ENCODE assay signal across 16 cellular contexts in the genomic region with DNA sequence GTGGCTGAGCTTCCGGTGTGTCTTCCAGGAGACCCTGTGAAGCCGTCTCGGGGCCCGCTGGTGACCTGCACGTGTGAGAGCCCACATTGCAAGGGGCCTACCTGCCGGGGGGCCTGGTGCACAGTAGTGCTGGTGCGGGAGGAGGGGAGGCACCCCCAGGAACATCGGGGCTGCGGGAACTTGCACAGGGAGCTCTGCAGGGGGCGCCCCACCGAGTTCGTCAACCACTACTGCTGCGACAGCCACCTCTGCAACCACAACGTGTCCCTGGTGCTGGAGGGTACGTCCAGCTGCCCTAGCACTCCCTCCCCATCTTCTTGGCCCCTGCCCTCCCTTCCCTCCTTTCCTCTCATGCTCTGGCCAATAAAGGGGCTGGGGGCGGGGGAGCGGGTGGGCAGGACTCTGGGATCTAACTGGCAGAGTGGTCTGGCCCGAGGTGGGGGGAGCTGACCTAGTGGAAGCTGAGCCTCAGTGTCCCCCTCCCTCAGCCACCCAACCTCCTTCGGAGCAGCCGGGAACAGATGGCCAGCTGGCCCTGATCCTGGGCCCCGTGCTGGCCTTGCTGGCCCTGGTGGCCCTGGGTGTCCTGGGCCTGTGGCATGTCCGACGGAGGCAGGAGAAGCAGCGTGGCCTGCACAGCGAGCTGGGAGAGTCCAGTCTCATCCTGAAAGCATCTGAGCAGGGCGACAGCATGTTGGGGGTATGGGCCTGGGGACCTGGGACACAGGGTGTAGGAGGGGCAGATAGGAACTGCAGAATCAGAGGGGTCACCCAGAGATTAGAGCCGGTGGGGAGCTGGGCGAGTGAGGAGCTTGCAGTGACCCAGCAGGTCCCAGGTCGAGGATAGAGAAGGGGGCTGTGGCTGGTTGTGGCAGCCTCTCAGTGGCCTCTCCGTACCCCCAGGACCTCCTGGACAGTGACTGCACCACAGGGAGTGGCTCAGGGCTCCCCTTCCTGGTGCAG. TPM values are rescaled to one million over a fixed set of nuclear protein-coding genes. Genes with fewer than 3 reads are reported as not detected.
DNase-seq lines count a peak whose midpoint lies in the region; ATAC-seq, FAIRE-seq and TF ChIP-seq lines count a peak whose summit lies in the region.
"Had no signal": no experiment of that assay in that cellular context is flagged by ENCODE, and none has a peak within 500 bp of the region (broad histone marks: within the 10 kb centered on the region; RNA-seq: fewer than 3 reads in every experiment).

No MANE protein-coding gene starts in this region.

- in situ Hi-C loops in GM12878 (cut with MboI) = no loop called here

- TF ChIP-seq CTCF in HEK293 (tag by site-specific recombination; IDR thresholded peaks at IDR 0.05) (no peak), GM12878 (IDR thresholded peaks at IDR 0.05 in 2 of 3, conservative IDR thresholded peaks at IDR 0.05 in 1 of 3; ENCODE audit: control insufficient read depth in 2 of 3, extremely low read depth in 1 of 3, insufficient read depth in 1 of 3, low read depth in 3 of 3, low read length in 3 of 3) (0 out of 6 replicates have a peak, but pooled peaks of 2 of the 3 experiments have one; percentile 2 to 5), kidney (IDR thresholded peaks at IDR 0.05; ENCODE audit: borderline replicate concordance, extremely low read depth, insufficient read depth) (no peak), upper lobe of left lung (IDR thresholded peaks at IDR 0.05) (peak in 3 of 6 experiments; percentile 13 to 41 (median 21))

- DNase-seq in GM12878 (ENCODE audit: low read depth, low spot score) (no peak), kidney (peak; percentile 82), upper lobe of left lung (peak in 1 of 2 donors; percentile 78), left lobe of liver (ENCODE audit: low spot score) (no peak)
- no peak for DNase-seq in T-helper 2 cell treated with Interferon-gamma antibody and Interleukin-4, amounts not matched to agents 5 μg/mL and 100 μg/mL, for 36 hours (ENCODE audit: low spot score)
- DNase-seq: activated CD4-positive, alpha-beta memory T cell treated with anti-CD3 and anti-CD28 coated beads, Interleukin-2, amount 10 ng/mL, durations not matched to agents 7 days and 5 days; activated naive CD4-positive, alpha-beta T cell treated with anti-CD3 and anti-CD28 coated beads, Interleukin-2, amount 10 ng/mL, durations not matched to agents 7 days and 5 days; cerebellar nuclear complex; NCI-H1092; stimulated activated CD4-positive, alpha-beta T cell treated with anti-CD3 and anti-CD28 coated beads, Interleukin-2, amount 100 ng/mL, for 48 hours; stimulated activated naive CD8-positive, alpha-beta T cell treated with anti-CD3 and anti-CD28 coated beads, Interleukin-15, Interleukin-2, amounts not matched to agents 100 U/mL and 50 U/mL, for 24 hours; T-cell had no signal

- H3K9me3 Mint-ChIP-seq in T-helper 2 cell treated with Interferon-gamma antibody and Interleukin-4, amounts not matched to agents 5 μg/mL and 100 μg/mL, for 36 hours = no peaks in the 10 kb centered on the region
- H3K9me3 Mint-ChIP-seq: activated CD4-positive, alpha-beta memory T cell treated with anti-CD3 and anti-CD28 coated beads, Interleukin-2, amount 10 ng/mL, durations not matched to agents 7 days and 5 days; activated naive CD4-positive, alpha-beta T cell treated with anti-CD3 and anti-CD28 coated beads, Interleukin-2, amount 10 ng/mL, durations not matched to agents 7 days and 5 days; T-cell had no signal

- SMC1A ChIA-PET in GM12878 (lab: Charles Lee; ENCODE audit: uncharacterized antibody, unreplicated experiment) = no interaction called here

- H3K4me3 Mint-ChIP-seq in T-helper 2 cell treated with Interferon-gamma antibody and Interleukin-4, amounts not matched to agents 5 μg/mL and 100 μg/mL, for 36 hours = no peak overlapping the region
- H3K4me3 Mint-ChIP-seq: activated CD4-positive, alpha-beta memory T cell treated with anti-CD3 and anti-CD28 coated beads, Interleukin-2, amount 10 ng/mL, durations not matched to agents 7 days and 5 days; activated naive CD4-positive, alpha-beta T cell treated with anti-CD3 and anti-CD28 coated beads, Interleukin-2, amount 10 ng/mL, durations not matched to agents 7 days and 5 days; T-cell had no signal

- no TSS peak for BruUV-seq in GM12878 (replicated peaks; lab: Mats Ljungman, UMichigan)

- no peak for ATAC-seq in GM12878
- no peak for ATAC-seq in upper lobe of left lung (ENCODE audit: low FRiP score in 2 of 2)
- ATAC-seq in left lobe of liver = no peak
- no peak for ATAC-seq in HG02678 (IDR thresholded peaks at IDR 0.05; ENCODE audit: unreplicated experiment)
- ATAC-seq: stimulated activated naive CD8-positive, alpha-beta T cell treated with anti-CD3 and anti-CD28 coated beads, Interleukin-15, Interleukin-2, amounts not matched to agents 100 U/mL and 50 U/mL, for 24 hours; T-cell had no signal

- TF ChIP-seq EP300 in GM12878 (IDR thresholded peaks at IDR 0.05; ENCODE audit: borderline replicate concordance in 1 of 2, control insufficient read depth in 1 of 2, low read depth in 2 of 2, low read length in 2 of 2) = no peak
- no peak for TF ChIP-seq EP300 in upper lobe of left lung (IDR thresholded peaks at IDR 0.05)

- no peaks in the 10 kb centered on the region for H3K4me1 Mint-ChIP-seq in T-helper 2 cell treated with Interferon-gamma antibody and Interleukin-4, amounts not matched to agents 5 μg/mL and 100 μg/mL, for 36 hours (ENCODE audit: low read depth)
- H3K4me1 Mint-ChIP-seq: activated CD4-positive, alpha-beta memory T cell treated with anti-CD3 and anti-CD28 coated beads, Interleukin-2, amount 10 ng/mL, durations not matched to agents 7 days and 5 days; activated naive CD4-positive, alpha-beta T cell treated with anti-CD3 and anti-CD28 coated beads, Interleukin-2, amount 10 ng/mL, durations not matched to agents 7 days and 5 days; T-cell had no signal

- H3K36me3 ChIP-seq in HEK293 (ENCODE audit: control insufficient read depth in 2 of 2, insufficient read depth in 1 of 2, low read length in 2 of 2) (peaks cover 0 to 10% of the 10 kb centered on the region in 2 experiments; a peak in 1 of 3 replicates), GM12878 (ENCODE audit: control insufficient read depth in 2 of 2, insufficient read depth in 2 of 2, low read length in 1 of 2) (no peaks in the 10 kb centered on the region), kidney (ENCODE audit: control insufficient read depth in 1 of 2, insufficient read depth in 2 of 2, low read length in 2 of 2) (peaks cover 0 to 5% of the 10 kb centered on the region in 2 donors), upper lobe of left lung (peaks cover 0 to 49% (median 12%) of the 10 kb centered on the region in 4 donors)

- H2AFZ ChIP-seq in GM12878 (ENCODE audit: control insufficient read depth, low read depth, low read length) = no peak overlapping the region

- H3K4me2 ChIP-seq in GM12878 (ENCODE audit: control insufficient read depth, insufficient read depth) = no peak overlapping the region

- RAD21 ChIA-PET in GM12878 (lab: Charles Lee; ENCODE audit: unreplicated experiment) = interaction anchor here (0.6 kb wide), 1 partner anchor 96 kb away, joined by 3 read pairs; no protein-coding TSS in a partner anchor

- CTCF ChIA-PET in HEK293 (lab: Yijun Ruan, JAX) (interaction anchor here (0.7 to 3.3 kb wide), 14 partner anchors 9 to 559 kb away, joined by 3 to 40 read pairs (median 4); no protein-coding TSS in a partner anchor), GM12878 (lab: Yijun Ruan, JAX) (interaction anchor here (1.7 to 2.7 kb wide), 2 partner anchors 9 to 112 kb away, joined by 3 to 9 read pairs; no protein-coding TSS in a partner anchor)

- no peaks in the 10 kb centered on the region for H4K20me1 ChIP-seq in GM12878 (ENCODE audit: control insufficient read depth, insufficient read depth)

- H3K4me3 ChIP-seq in HEK293 (ENCODE audit: low read depth, low read length) = no peak overlapping the region
- no peak overlapping the region for H3K4me3 ChIP-seq in GM12878
- no peak overlapping the region for H3K4me3 ChIP-seq in kidney (ENCODE audit: low read length in 2 of 2)
- peak overlapping the region; percentile 39 to 61 (median 46) for H3K4me3 ChIP-seq in upper lobe of left lung

- FAIRE-seq in GM12878 (lab: Jason Lieb, UNC) (no peak), kidney (lab: Jason Lieb, UNC) (no peak)

- POLR2A ChIA-PET in HEK293 (lab: Yijun Ruan, JAX) (no interaction called here), GM12878 (lab: Charles Lee) (no interaction called here)

- H3K36me3 Mint-ChIP-seq in T-helper 2 cell treated with Interferon-gamma antibody and Interleukin-4, amounts not matched to agents 5 μg/mL and 100 μg/mL, for 36 hours (ENCODE audit: low read depth) = no peaks in the 10 kb centered on the region
- H3K36me3 Mint-ChIP-seq: activated naive CD4-positive, alpha-beta T cell treated with anti-CD3 and anti-CD28 coated beads, Interleukin-2, amount 10 ng/mL, durations not matched to agents 7 days and 5 days; T-cell had no signal

- no peak for TF ChIP-seq RAD21 in GM12878 (IDR thresholded peaks at IDR 0.05; ENCODE audit: insufficient read depth, low read depth, low read length)

- no peak for TF ChIP-seq POLR2A in GM12878 (IDR thresholded peaks at IDR 0.05; ENCODE audit: low read depth, low read length)
- TF ChIP-seq POLR2A in upper lobe of left lung (IDR thresholded peaks at IDR 0.05) = no peak

- H3K27ac ChIP-seq in HEK293 (ENCODE audit: extremely low read depth, low read depth, low read length) (no peak overlapping the region), GM12878 (ENCODE audit: control insufficient read depth, insufficient read depth) (no peak overlapping the region), kidney (ENCODE audit: low read depth in 2 of 2, low read length in 2 of 2) (no peak overlapping the region), upper lobe of left lung (peak overlapping the region; percentile 95 to 99 (median 95))
- H3K27ac ChIP-seq: HL-60 had no signal

- H3K9me3 ChIP-seq in HEK293 (ENCODE audit: control insufficient read depth, insufficient read depth, low read depth, low read length) = no peaks in the 10 kb centered on the region
- no peaks in the 10 kb centered on the region for H3K9me3 ChIP-seq in GM12878 (replicated peaks; ENCODE audit: control insufficient read depth, insufficient read depth, low read length)
- no peaks in the 10 kb centered on the region for H3K9me3 ChIP-seq in kidney (ENCODE audit: control insufficient read depth in 1 of 2, low read length in 2 of 2)
- H3K9me3 ChIP-seq in upper lobe of left lung = no peaks in the 10 kb centered on the region

- no peaks in the 10 kb centered on the region for H3K4me1 ChIP-seq in HEK293 (ENCODE audit: control insufficient read depth, insufficient read depth, low read length)
- peaks cover 14% of the 10 kb centered on the region for H3K4me1 ChIP-seq in GM12878 (ENCODE audit: control insufficient read depth, insufficient read depth, low read length)
- H3K4me1 ChIP-seq in kidney (ENCODE audit: control insufficient read depth in 1 of 2, insufficient read depth in 1 of 2, low read depth in 1 of 2, low read length in 2 of 2) = peaks cover 10 to 20% of the 10 kb centered on the region in 2 donors
- peaks cover 43 to 77% (median 56%) of the 10 kb centered on the region in 4 donors for H3K4me1 ChIP-seq in upper lobe of left lung

- no peak overlapping the region for H3K9ac ChIP-seq in GM12878 (ENCODE audit: control insufficient read depth, insufficient read depth, low read length)
- no peak overlapping the region for H3K9ac ChIP-seq in kidney (ENCODE audit: low read length in 2 of 2)

- intact Hi-C loops in GM12878 (cut with micrococcal nuclease; ENCODE audit: unreplicated experiment) = no loop called here
- intact Hi-C loops in kidney (cut with DNase I) = no loop called here

- H3K27ac Mint-ChIP-seq in T-helper 2 cell treated with Interferon-gamma antibody and Interleukin-4, amounts not matched to agents 5 μg/mL and 100 μg/mL, for 36 hours = no peak overlapping the region
- H3K27ac Mint-ChIP-seq: activated CD4-positive, alpha-beta memory T cell treated with anti-CD3 and anti-CD28 coated beads, Interleukin-2, amount 10 ng/mL, durations not matched to agents 7 days and 5 days; activated naive CD4-positive, alpha-beta T cell treated with anti-CD3 and anti-CD28 coated beads, Interleukin-2, amount 10 ng/mL, durations not matched to agents 7 days and 5 days; T-cell had no signal

- peaks cover 14% of the 10 kb centered on the region for H3K27me3 Mint-ChIP-seq in T-helper 2 cell treated with Interferon-gamma antibody and Interleukin-4, amounts not matched to agents 5 μg/mL and 100 μg/mL, for 36 hours (ENCODE audit: low read depth)

- WGBS in GM12878 (ENCODE audit: insufficient coverage, insufficient replicate concordance, low lambda C conversion rate, missing lambda C conversion rate) = 54% methylated on average over 28 of the region's 30 CpGs
- 62 to 76% methylated on average over 20 to 30 of the region's 30 CpGs for WGBS in upper lobe of left lung, 2 donors

- peaks cover 4 to 5% of the 10 kb centered on the region in 2 experiments for H3K27me3 ChIP-seq in GM12878 (replicated peaks in 1 of 2; ENCODE audit: control insufficient read depth in 2 of 2, insufficient read depth in 2 of 2, low read length in 1 of 2)
- H3K27me3 ChIP-seq in upper lobe of left lung = no peaks in the 10 kb centered on the region

- no peaks in the 10 kb centered on the region for H3K79me2 ChIP-seq in GM12878 (ENCODE audit: control insufficient read depth, insufficient read depth, low read length)

RNA-seq across cellular contexts. Expression of a gene that starts 6.0 kb away (rescaled TPM):
- total RNA-seq in GM12878 (2013; cell fraction: nucleolus; rRNA removed) = 1.2 and 1.4 TPM in 2 replicates
- total RNA-seq in GM12878 (2014; rRNA removed) (not detected in 2 replicates), GM12878 (2014; rRNA removed; fragmentation: Illumina TruSeq; extraction: Trizol) (not detected in 2 replicates), GM12878 (2021) (0.29 TPM in 1 of 2 replicates, not detected in the other), kidney (88.4 TPM), upper lobe of left lung (100 to 1,000 TPM in 4 of 6 donors, 10 to 100 TPM in 2; 62.9 to 265 (median 180) TPM), left lobe of liver (7.1 TPM)
- not detected for polyA plus RNA-seq in GM12878 (2011; ENCODE audit: low read depth)
- polyA plus RNA-seq in GM12878 (2011; rRNA removed) (not detected in 2 replicates), GM12878 (2014; fragmentation: Illumina TruSeq; extraction: Trizol) (not detected in 2 replicates), GM12878 (2014; fragmentation: Nextera tagmentation; extraction: Ambion mirVana) (not detected), GM12878 (2014; rRNA removed) (not detected in 2 replicates), GM12878 (2016; fragmentation: Nextera tagmentation; extraction: Ambion mirVana) (not detected), kidney (ENCODE audit: insufficient read depth, low read depth, low replicate concordance) (29.1 TPM)
- polyA plus RNA-seq in GM12878 (2011; cell fraction: cytosol; rRNA removed) = not detected in 2 replicates
- polyA plus RNA-seq in GM12878 (2011; cell fraction: nucleus; rRNA removed) = not detected in 2 replicates
- polyA plus RNA-seq in GM12878 (2012) = 0.15 TPM in 1 of 2 replicates, not detected in the other
- polyA minus RNA-seq in GM12878 (2011; rRNA and poly(A)+ RNA removed) = not detected in 2 replicates
- not detected in 2 replicates for polyA minus RNA-seq in GM12878 (2011; cell fraction: cytosol; rRNA and poly(A)+ RNA removed)
- not detected in 2 replicates for polyA minus RNA-seq in GM12878 (2011; cell fraction: nucleus; rRNA and poly(A)+ RNA removed)
- total RNA-seq: activated CD4-positive, alpha-beta memory T cell treated with anti-CD3 and anti-CD28 coated beads, Interleukin-2, amount 10 ng/mL, durations not matched to agents 7 days and 5 days had no signal

RNA-seq across cellular contexts. Expression of a gene that starts 25.4 kb away (rescaled TPM):
- not detected in 2 replicates for total RNA-seq in GM12878 (2013; cell fraction: nucleolus; rRNA removed)
- total RNA-seq in GM12878 (2014; rRNA removed) = not detected in 2 replicates
- total RNA-seq in GM12878 (2014; rRNA removed; fragmentation: Illumina TruSeq; extraction: Trizol) = not detected in 2 replicates
- not detected in 2 replicates for total RNA-seq in GM12878 (2021)
- not detected for polyA plus RNA-seq in GM12878 (2011; ENCODE audit: low read depth)
- not detected in 2 replicates for polyA plus RNA-seq in GM12878 (2011; rRNA removed)
- not detected in 2 replicates for polyA plus RNA-seq in GM12878 (2011; cell fraction: cytosol; rRNA removed)
- not detected in 2 replicates for polyA plus RNA-seq in GM12878 (2011; cell fraction: nucleus; rRNA removed)
- not detected in 2 replicates for polyA plus RNA-seq in GM12878 (2012)
- polyA plus RNA-seq in GM12878 (2014; fragmentation: Illumina TruSeq; extraction: Trizol) = not detected in 2 replicates
- polyA plus RNA-seq in GM12878 (2014; fragmentation: Nextera tagmentation; extraction: Ambion mirVana) = not detected
- polyA plus RNA-seq in GM12878 (2014; rRNA removed) = not detected in 2 replicates
- polyA plus RNA-seq in GM12878 (2016; fragmentation: Nextera tagmentation; extraction: Ambion mirVana) = not detected
- not detected in 2 replicates for polyA minus RNA-seq in GM12878 (2011; rRNA and poly(A)+ RNA removed)
- not detected in 2 replicates for polyA minus RNA-seq in GM12878 (2011; cell fraction: cytosol; rRNA and poly(A)+ RNA removed)
- polyA minus RNA-seq in GM12878 (2011; cell fraction: nucleus; rRNA and poly(A)+ RNA removed) = not detected in 2 replicates
- not detected for total RNA-seq in kidney
- not detected for polyA plus RNA-seq in kidney (ENCODE audit: insufficient read depth, low read depth, low replicate concordance)
- total RNA-seq in upper lobe of left lung = not detected
- total RNA-seq in left lobe of liver = not detected
- total RNA-seq: activated CD4-positive, alpha-beta memory T cell treated with anti-CD3 and anti-CD28 coated beads, Interleukin-2, amount 10 ng/mL, durations not matched to agents 7 days and 5 days; fibroblast of villous mesenchyme; T-cell had no signal

RNA-seq across cellular contexts. Expression of a gene that starts 38.1 kb away (rescaled TPM):
- total RNA-seq in GM12878 (2013; cell fraction: nucleolus; rRNA removed) = 0.40 and 0.76 TPM in 2 replicates
- 0.11 TPM in 1 of 2 replicates, not detected in the other for total RNA-seq in GM12878 (2014; rRNA removed)
- 0.13 and 0.18 TPM in 2 replicates for total RNA-seq in GM12878 (2014; rRNA removed; fragmentation: Illumina TruSeq; extraction: Trizol)
- 0.28 and 0.58 TPM in 2 replicates for total RNA-seq in GM12878 (2021)
- polyA plus RNA-seq in GM12878 (2011; ENCODE audit: low read depth) = 0.26 TPM
- polyA plus RNA-seq in GM12878 (2011; rRNA removed) = 0.30 and 0.69 TPM in 2 replicates
- polyA plus RNA-seq in GM12878 (2011; cell fraction: cytosol; rRNA removed) = 0.43 and 0.47 TPM in 2 replicates
- 0.13 and 0.31 TPM in 2 replicates for polyA plus RNA-seq in GM12878 (2011; cell fraction: nucleus; rRNA removed)
- polyA plus RNA-seq in GM12878 (2012) = 0.23 and 0.39 TPM in 2 replicates
- polyA plus RNA-seq in GM12878 (2014; fragmentation: Illumina TruSeq; extraction: Trizol) = 0.25 and 0.56 TPM in 2 replicates
- under 1 TPM; 0.02 to 0.08 TPM for polyA plus RNA-seq in GM12878 (2014; fragmentation: Nextera tagmentation; extraction: Ambion mirVana)
- 0.19 and 0.29 TPM in 2 replicates for polyA plus RNA-seq in GM12878 (2014; rRNA removed)
- not detected for polyA plus RNA-seq in GM12878 (2016; fragmentation: Nextera tagmentation; extraction: Ambion mirVana)
- polyA minus RNA-seq in GM12878 (2011; rRNA and poly(A)+ RNA removed) = 1.2 and 1.3 TPM in 2 replicates
- 0.27 and 0.83 TPM in 2 replicates for polyA minus RNA-seq in GM12878 (2011; cell fraction: cytosol; rRNA and poly(A)+ RNA removed)
- 0.12 and 0.38 TPM in 2 replicates for polyA minus RNA-seq in GM12878 (2011; cell fraction: nucleus; rRNA and poly(A)+ RNA removed)
- total RNA-seq in kidney = 95.5 TPM
- 30.6 TPM for polyA plus RNA-seq in kidney (ENCODE audit: insufficient read depth, low read depth, low replicate concordance)
- total RNA-seq in upper lobe of left lung = 10 to 100 TPM; 13.0 to 44.9 (median 23.6) TPM
- total RNA-seq in left lobe of liver = 28.0 TPM

Comparison
In these comparisons a context has a peak if more than half of its experiments do, and no peak if none do; other contexts are left out.
1. H3K27ac ChIP-seq: peak in upper lobe of left lung (4 of 4); none in HEK293 (single experiment), GM12878 (single experiment) and kidney (0 of 2).
2. H3K4me3 ChIP-seq: peak in upper lobe of left lung (4 of 4); none in HEK293 (single experiment), GM12878 (single experiment) and kidney (0 of 2).
3. CTCF ChIP-seq: peak in GM12878 (2 of 3); none in HEK293 (single experiment) and kidney (single experiment).
4. RNA of a gene that starts 38.1 kb away (total RNA-seq): 95.5 TPM in kidney (single experiment), 28.0 TPM in left lobe of liver (single experiment) and 13.0 to 44.9 TPM in upper lobe of left lung; 0.11 to 0.76 TPM in GM12878; every median in the first group is over 4 times any median in the second.